Comparison of ENCODE assay signal across 8 cellular contexts in the genomic region with DNA sequence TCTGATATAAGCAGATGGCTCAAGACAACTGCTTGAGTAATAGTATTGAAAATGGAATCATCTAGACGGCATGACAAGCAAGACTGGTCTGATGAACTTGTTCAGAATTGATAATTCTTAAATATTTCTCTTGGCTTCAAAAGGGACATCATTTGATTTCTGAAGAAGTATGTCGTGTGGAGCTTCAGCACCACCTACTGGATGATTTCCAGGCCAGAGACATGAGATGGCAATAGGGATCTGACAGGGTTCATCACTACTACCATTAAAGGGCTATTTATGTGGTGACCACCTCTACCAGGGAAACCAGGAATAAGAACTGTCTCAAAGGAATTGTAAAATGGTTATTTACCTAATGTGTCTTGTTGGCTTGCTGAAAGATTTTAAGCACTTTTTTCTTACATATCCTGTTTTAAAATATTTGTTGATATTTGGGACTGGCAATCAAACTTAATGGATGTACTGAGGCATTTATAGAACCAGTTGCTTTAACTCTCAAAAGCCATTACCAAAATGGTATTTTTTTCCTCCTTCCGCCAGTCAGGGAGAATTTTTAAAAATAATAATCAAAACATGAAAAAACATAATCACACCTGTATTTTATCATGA.
DNase-seq lines count a peak whose midpoint lies in the region; ATAC-seq and TF ChIP-seq lines count a peak whose summit lies in the region.

No MANE protein-coding gene starts in this region.

- TF ChIP-seq CTCF in AG10803 (conservative IDR thresholded peaks at IDR 0.05; ENCODE audit: low read length) (peak; percentile 78), WTC11 (IDR thresholded peaks at IDR 0.05) (peak; percentile 42; the same call in 1 of the 2 replicates)

- H3K4me3 ChIP-seq in AG10803 (ENCODE audit: low read length): no peak overlapping the region

- H3K4me3 Mint-ChIP-seq in WTC11: no peak overlapping the region
- H3K4me3 Mint-ChIP-seq in central memory CD8-positive, alpha-beta T cell: no peak overlapping the region

- DNase-seq in AG10803 (ENCODE audit: low read depth) (peak; percentile 67), NCI-H1694 (lab: John Stamatoyannopoulos, UW) (peak; percentile 51), WTC11 (ENCODE audit: low spot score) (peak; percentile 58), left kidney (ENCODE audit: low read depth, low spot score) (peak; percentile 78)
- DNase-seq in central memory CD8-positive, alpha-beta T cell (ENCODE audit: low spot score in 2 of 2): peak; percentile 38 to 45
- DNase-seq in stimulated activated CD4-positive, alpha-beta T cell treated with anti-CD3 and anti-CD28 coated beads, TNF-alpha, amount 100 ng/mL, for 24 hours (ENCODE audit: low read depth in 3 of 3): peak; percentile 17 to 39 (median 37)

- POLR2A ChIA-PET in WTC11 (lab: Charles Lee): no interaction called here

- H3K9me3 Mint-ChIP-seq in WTC11: no peaks in the 10 kb centered on the region
- no peaks in the 10 kb centered on the region for H3K9me3 Mint-ChIP-seq in central memory CD8-positive, alpha-beta T cell

- no peaks in the 10 kb centered on the region for H3K27me3 Mint-ChIP-seq in WTC11 (ENCODE audit: low read depth)
- H3K27me3 Mint-ChIP-seq in central memory CD8-positive, alpha-beta T cell: no peaks in the 10 kb centered on the region

- H3K4me1 Mint-ChIP-seq in WTC11: peaks cover 18% of the 10 kb centered on the region
- no peaks in the 10 kb centered on the region for H3K4me1 Mint-ChIP-seq in central memory CD8-positive, alpha-beta T cell

- CTCF ChIA-PET in WTC11 (lab: Charles Lee): interaction anchor here (0.9 to 2.5 kb wide), 5 partner anchors 54 to 359 kb away, joined by 3 to 8 read pairs (median 3); a partner anchor contains a TSS

- ATAC-seq in GM19043 (IDR thresholded peaks at IDR 0.05; ENCODE audit: low read depth, unreplicated experiment): peak; percentile 59
- peak; percentile 79; the same call in 1 of the 2 replicates for ATAC-seq in WTC11
- no peak for ATAC-seq in central memory CD8-positive, alpha-beta T cell (replicated peaks; ENCODE audit: extremely low read depth, poor library complexity, severe bottlenecking)
- no peak for ATAC-seq in GM21723 (IDR thresholded peaks at IDR 0.05; ENCODE audit: unreplicated experiment)

- H3K36me3 Mint-ChIP-seq in WTC11: peaks cover 17% of the 10 kb centered on the region
- H3K36me3 Mint-ChIP-seq in central memory CD8-positive, alpha-beta T cell (ENCODE audit: insufficient read depth): no peaks in the 10 kb centered on the region

- no peak overlapping the region for H3K27ac Mint-ChIP-seq in WTC11
- no peak overlapping the region for H3K27ac Mint-ChIP-seq in central memory CD8-positive, alpha-beta T cell (ENCODE audit: low read depth)

TF ChIP-seq in WTC11, 78 proteins besides CTCF, POLR2A, EP300 and RAD21 (continues in another document):
- TF ChIP-seq, protein P1, sequence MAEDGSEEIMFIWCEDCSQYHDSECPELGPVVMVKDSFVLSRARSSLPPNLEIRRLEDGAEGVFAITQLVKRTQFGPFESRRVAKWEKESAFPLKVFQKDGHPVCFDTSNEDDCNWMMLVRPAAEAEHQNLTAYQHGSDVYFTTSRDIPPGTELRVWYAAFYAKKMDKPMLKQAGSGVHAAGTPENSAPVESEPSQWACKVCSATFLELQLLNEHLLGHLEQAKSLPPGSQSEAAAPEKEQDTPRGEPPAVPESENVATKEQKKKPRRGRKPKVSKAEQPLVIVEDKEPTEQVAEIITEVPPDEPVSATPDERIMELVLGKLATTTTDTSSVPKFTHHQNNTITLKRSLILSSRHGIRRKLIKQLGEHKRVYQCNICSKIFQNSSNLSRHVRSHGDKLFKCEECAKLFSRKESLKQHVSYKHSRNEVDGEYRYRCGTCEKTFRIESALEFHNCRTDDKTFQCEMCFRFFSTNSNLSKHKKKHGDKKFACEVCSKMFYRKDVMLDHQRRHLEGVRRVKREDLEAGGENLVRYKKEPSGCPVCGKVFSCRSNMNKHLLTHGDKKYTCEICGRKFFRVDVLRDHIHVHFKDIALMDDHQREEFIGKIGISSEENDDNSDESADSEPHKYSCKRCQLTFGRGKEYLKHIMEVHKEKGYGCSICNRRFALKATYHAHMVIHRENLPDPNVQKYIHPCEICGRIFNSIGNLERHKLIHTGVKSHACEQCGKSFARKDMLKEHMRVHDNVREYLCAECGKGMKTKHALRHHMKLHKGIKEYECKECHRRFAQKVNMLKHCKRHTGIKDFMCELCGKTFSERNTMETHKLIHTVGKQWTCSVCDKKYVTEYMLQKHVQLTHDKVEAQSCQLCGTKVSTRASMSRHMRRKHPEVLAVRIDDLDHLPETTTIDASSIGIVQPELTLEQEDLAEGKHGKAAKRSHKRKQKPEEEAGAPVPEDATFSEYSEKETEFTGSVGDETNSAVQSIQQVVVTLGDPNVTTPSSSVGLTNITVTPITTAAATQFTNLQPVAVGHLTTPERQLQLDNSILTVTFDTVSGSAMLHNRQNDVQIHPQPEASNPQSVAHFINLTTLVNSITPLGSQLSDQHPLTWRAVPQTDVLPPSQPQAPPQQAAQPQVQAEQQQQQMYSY (CRISPR knock-in tag; IDR thresholded peaks at IDR 0.05): no peak
- TF ChIP-seq ZNF317 (CRISPR knock-in tag; IDR thresholded peaks at IDR 0.05; ENCODE audit: borderline replicate concordance, low read depth) (no peak), SMAD4 (CRISPR knock-in tag; IDR thresholded peaks at IDR 0.05) (no peak), ETV6 (CRISPR knock-in tag; IDR thresholded peaks at IDR 0.05) (no peak), CBFB (CRISPR knock-in tag; IDR thresholded peaks at IDR 0.05; ENCODE audit: low read depth) (no peak), JAZF1 (CRISPR knock-in tag; IDR thresholded peaks at IDR 0.05) (no peak), NR2C2 (CRISPR knock-in tag; IDR thresholded peaks at IDR 0.05) (no peak), KAT7 (CRISPR knock-in tag; IDR thresholded peaks at IDR 0.05; ENCODE audit: borderline replicate concordance) (no peak), JUN (CRISPR knock-in tag; IDR thresholded peaks at IDR 0.05) (no peak)
- TF ChIP-seq, protein P2, sequence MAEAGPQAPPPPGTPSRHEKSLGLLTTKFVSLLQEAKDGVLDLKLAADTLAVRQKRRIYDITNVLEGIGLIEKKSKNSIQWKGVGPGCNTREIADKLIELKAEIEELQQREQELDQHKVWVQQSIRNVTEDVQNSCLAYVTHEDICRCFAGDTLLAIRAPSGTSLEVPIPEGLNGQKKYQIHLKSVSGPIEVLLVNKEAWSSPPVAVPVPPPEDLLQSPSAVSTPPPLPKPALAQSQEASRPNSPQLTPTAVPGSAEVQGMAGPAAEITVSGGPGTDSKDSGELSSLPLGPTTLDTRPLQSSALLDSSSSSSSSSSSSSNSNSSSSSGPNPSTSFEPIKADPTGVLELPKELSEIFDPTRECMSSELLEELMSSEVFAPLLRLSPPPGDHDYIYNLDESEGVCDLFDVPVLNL (CRISPR knock-in tag; IDR thresholded peaks at IDR 0.05; ENCODE audit: borderline replicate concordance, low read depth): no peak
- TF ChIP-seq, protein P3, sequence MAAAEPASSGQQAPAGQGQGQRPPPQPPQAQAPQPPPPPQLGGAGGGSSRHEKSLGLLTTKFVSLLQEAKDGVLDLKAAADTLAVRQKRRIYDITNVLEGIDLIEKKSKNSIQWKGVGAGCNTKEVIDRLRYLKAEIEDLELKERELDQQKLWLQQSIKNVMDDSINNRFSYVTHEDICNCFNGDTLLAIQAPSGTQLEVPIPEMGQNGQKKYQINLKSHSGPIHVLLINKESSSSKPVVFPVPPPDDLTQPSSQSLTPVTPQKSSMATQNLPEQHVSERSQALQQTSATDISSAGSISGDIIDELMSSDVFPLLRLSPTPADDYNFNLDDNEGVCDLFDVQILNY (CRISPR knock-in tag; IDR thresholded peaks at IDR 0.05): no peak
- TF ChIP-seq, protein P4, sequence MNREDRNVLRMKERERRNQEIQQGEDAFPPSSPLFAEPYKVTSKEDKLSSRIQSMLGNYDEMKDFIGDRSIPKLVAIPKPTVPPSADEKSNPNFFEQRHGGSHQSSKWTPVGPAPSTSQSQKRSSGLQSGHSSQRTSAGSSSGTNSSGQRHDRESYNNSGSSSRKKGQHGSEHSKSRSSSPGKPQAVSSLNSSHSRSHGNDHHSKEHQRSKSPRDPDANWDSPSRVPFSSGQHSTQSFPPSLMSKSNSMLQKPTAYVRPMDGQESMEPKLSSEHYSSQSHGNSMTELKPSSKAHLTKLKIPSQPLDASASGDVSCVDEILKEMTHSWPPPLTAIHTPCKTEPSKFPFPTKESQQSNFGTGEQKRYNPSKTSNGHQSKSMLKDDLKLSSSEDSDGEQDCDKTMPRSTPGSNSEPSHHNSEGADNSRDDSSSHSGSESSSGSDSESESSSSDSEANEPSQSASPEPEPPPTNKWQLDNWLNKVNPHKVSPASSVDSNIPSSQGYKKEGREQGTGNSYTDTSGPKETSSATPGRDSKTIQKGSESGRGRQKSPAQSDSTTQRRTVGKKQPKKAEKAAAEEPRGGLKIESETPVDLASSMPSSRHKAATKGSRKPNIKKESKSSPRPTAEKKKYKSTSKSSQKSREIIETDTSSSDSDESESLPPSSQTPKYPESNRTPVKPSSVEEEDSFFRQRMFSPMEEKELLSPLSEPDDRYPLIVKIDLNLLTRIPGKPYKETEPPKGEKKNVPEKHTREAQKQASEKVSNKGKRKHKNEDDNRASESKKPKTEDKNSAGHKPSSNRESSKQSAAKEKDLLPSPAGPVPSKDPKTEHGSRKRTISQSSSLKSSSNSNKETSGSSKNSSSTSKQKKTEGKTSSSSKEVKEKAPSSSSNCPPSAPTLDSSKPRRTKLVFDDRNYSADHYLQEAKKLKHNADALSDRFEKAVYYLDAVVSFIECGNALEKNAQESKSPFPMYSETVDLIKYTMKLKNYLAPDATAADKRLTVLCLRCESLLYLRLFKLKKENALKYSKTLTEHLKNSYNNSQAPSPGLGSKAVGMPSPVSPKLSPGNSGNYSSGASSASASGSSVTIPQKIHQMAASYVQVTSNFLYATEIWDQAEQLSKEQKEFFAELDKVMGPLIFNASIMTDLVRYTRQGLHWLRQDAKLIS (CRISPR knock-in tag; IDR thresholded peaks at IDR 0.05; ENCODE audit: borderline replicate concordance): no peak
- TF ChIP-seq, protein P5, sequence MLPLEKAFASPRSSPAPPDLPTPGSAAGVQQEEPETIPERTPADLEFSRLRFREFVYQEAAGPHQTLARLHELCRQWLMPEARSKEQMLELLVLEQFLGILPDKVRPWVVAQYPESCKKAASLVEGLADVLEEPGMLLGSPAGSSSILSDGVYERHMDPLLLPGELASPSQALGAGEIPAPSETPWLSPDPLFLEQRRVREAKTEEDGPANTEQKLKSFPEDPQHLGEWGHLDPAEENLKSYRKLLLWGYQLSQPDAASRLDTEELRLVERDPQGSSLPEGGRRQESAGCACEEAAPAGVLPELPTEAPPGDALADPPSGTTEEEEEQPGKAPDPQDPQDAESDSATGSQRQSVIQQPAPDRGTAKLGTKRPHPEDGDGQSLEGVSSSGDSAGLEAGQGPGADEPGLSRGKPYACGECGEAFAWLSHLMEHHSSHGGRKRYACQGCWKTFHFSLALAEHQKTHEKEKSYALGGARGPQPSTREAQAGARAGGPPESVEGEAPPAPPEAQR (CRISPR knock-in tag; IDR thresholded peaks at IDR 0.05): no peak
- TF ChIP-seq, protein P6, sequence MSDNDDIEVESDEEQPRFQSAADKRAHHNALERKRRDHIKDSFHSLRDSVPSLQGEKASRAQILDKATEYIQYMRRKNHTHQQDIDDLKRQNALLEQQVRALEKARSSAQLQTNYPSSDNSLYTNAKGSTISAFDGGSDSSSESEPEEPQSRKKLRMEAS (CRISPR knock-in tag; IDR thresholded peaks at IDR 0.05): no peak

Comparison
In these comparisons a context has a peak if more than half of its experiments do, and no peak if none do; other contexts are left out.
1. ATAC-seq: peak in GM19043 (single experiment) and WTC11 (single experiment); none in central memory CD8-positive, alpha-beta T cell (single experiment) and GM21723 (single experiment).
2. Peak in every context shown above with its lines, with median percentiles within 50 percentile points of each other: DNase-seq.